15 cellular contexts compared by ENCODE assay signal in the genomic region with DNA sequence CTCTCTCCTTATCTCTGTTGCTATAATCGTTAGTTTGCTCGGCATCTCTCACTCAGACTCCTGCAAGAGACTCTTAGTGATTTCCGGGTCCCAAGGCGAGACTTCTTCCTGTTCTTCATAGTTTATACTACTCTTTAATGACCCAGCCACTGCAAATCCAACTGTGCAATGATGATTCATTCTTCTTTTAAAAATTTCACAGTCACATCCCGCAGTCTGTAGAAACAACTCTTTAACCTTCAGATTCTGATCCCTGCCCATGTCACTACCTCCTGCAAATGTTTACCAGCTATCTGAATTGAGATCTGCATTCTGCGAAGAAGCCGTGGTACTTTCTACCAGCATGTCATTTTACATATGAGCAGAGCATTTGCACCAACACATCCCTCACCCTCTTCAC. TPM values are rescaled to one million over a fixed set of nuclear protein-coding genes. Genes with fewer than 3 reads are reported as not detected.
DNase-seq lines count a peak whose midpoint lies in the region; ATAC-seq and TF ChIP-seq lines count a peak whose summit lies in the region.
"Had no signal": no experiment of that assay in that cellular context is flagged by ENCODE, and none has a peak within 500 bp of the region (broad histone marks: within the 10 kb centered on the region; RNA-seq: fewer than 3 reads in every experiment).

No MANE protein-coding gene starts in this region.

- no peaks in the 10 kb centered on the region for H3K4me1 Mint-ChIP-seq in activated T-helper 17 cell treated with anti-CD3 and anti-CD28 coated beads, Interleukin-2, amount 50 U/mL, for 72 hours
- no peaks in the 10 kb centered on the region for H3K4me1 Mint-ChIP-seq in immature natural killer cell
- H3K4me1 Mint-ChIP-seq: activated naive CD8-positive, alpha-beta T cell treated with anti-CD3 and anti-CD28 coated beads, Interleukin-2, amount 10 ng/mL, durations not matched to agents 7 days and 5 days had no signal

- no peak for TF ChIP-seq EP300 in gastroesophageal sphincter (IDR thresholded peaks at IDR 0.05)

- DNase-seq in EH (ENCODE audit: low read depth), result peak; percentile 92
- peak; percentile 23 for DNase-seq in MG63
- DNase-seq in epithelial cell of prostate (ENCODE audit: low read depth, low spot score), result no peak
- peak; percentile 32 for DNase-seq in prostate gland (ENCODE audit: low spot score)
- no peak for DNase-seq in immature natural killer cell
- DNase-seq: activated CD4-positive, alpha-beta T cell treated with anti-CD3 and anti-CD28 coated beads for 1 hour; activated naive CD8-positive, alpha-beta T cell treated with anti-CD3 and anti-CD28 coated beads, Interleukin-2, amount 10 ng/mL, durations not matched to agents 7 days and 5 days; NCI-H2171 treated with DMSO at 0.1 percent for 48 hours; uterus had no signal

- intact Hi-C loops in prostate gland (cut with DNase I), result no loop called here

- H3K27ac ChIP-seq in epithelial cell of prostate (peak overlapping the region; percentile 61), prostate gland (peak overlapping the region; percentile 33 to 53), gastroesophageal sphincter (no peak overlapping the region)
- H3K27ac ChIP-seq: HL-60 had no signal

- 34% methylated on average over 7 of the region's 7 CpGs for WGBS in prostate gland
- WGBS in gastroesophageal sphincter (ENCODE audit: low coverage in 1 of 2), 2 donors, result 46 to 63% methylated on average over 7 of the region's 7 CpGs

- TF ChIP-seq CTCF in prostate gland (IDR thresholded peaks at IDR 0.05), result no peak
- TF ChIP-seq CTCF in gastroesophageal sphincter (IDR thresholded peaks at IDR 0.05), result no peak

- TF ChIP-seq POLR2A in prostate gland (IDR thresholded peaks at IDR 0.05) (no peak), gastroesophageal sphincter (IDR thresholded peaks at IDR 0.05) (no peak)

- no peaks in the 10 kb centered on the region; the same call in 1 of the 2 replicates for H3K36me3 ChIP-seq in MG63
- H3K36me3 ChIP-seq in prostate gland, result no peaks in the 10 kb centered on the region
- H3K36me3 ChIP-seq in gastroesophageal sphincter, result no peaks in the 10 kb centered on the region
- H3K36me3 ChIP-seq: uterus had no signal

- H3K4me1 ChIP-seq in prostate gland (replicated peaks), result no peaks in the 10 kb centered on the region
- H3K4me1 ChIP-seq in gastroesophageal sphincter, result peaks cover 0 to 28% (median 0%) of the 10 kb centered on the region in 3 donors
- H3K4me1 ChIP-seq: uterus had no signal

- H3K9me3 Mint-ChIP-seq in activated T-helper 17 cell treated with anti-CD3 and anti-CD28 coated beads, Interleukin-2, amount 50 U/mL, for 72 hours, result peaks cover 5% of the 10 kb centered on the region
- H3K9me3 Mint-ChIP-seq in immature natural killer cell, result peaks cover 4 to 31% (median 10%) of the 10 kb centered on the region in 6 donors
- H3K9me3 Mint-ChIP-seq: activated naive CD8-positive, alpha-beta T cell treated with anti-CD3 and anti-CD28 coated beads, Interleukin-2, amount 10 ng/mL, durations not matched to agents 7 days and 5 days had no signal

- H3K4me3 Mint-ChIP-seq in activated T-helper 17 cell treated with anti-CD3 and anti-CD28 coated beads, Interleukin-2, amount 50 U/mL, for 72 hours, result no peak overlapping the region
- no peak overlapping the region for H3K4me3 Mint-ChIP-seq in immature natural killer cell
- H3K4me3 Mint-ChIP-seq: activated naive CD8-positive, alpha-beta T cell treated with anti-CD3 and anti-CD28 coated beads, Interleukin-2, amount 10 ng/mL, durations not matched to agents 7 days and 5 days; CD14-positive monocyte had no signal

- H3K4me3 ChIP-seq in MG63 (no peak overlapping the region; the same call in 1 of the 2 replicates), prostate gland (no peak overlapping the region), gastroesophageal sphincter (no peak overlapping the region)
- H3K4me3 ChIP-seq: uterus had no signal

- no peaks in the 10 kb centered on the region for H3K27me3 ChIP-seq in MG63
- H3K27me3 ChIP-seq in prostate gland (replicated peaks; ENCODE audit: insufficient read depth), result no peaks in the 10 kb centered on the region
- H3K27me3 ChIP-seq in gastroesophageal sphincter, result peaks cover 12% of the 10 kb centered on the region
- H3K27me3 ChIP-seq: uterus had no signal

- peaks cover 11% of the 10 kb centered on the region for H3K27me3 Mint-ChIP-seq in activated T-helper 17 cell treated with anti-CD3 and anti-CD28 coated beads, Interleukin-2, amount 50 U/mL, for 72 hours
- H3K27me3 Mint-ChIP-seq in immature natural killer cell (ENCODE audit: low read depth in 3 of 3), result peaks cover 0 to 5% (median 0%) of the 10 kb centered on the region in 3 donors

- no peaks in the 10 kb centered on the region for H3K9me3 ChIP-seq in MG63
- no peaks in the 10 kb centered on the region for H3K9me3 ChIP-seq in prostate gland
- H3K9me3 ChIP-seq in gastroesophageal sphincter, result no peaks in the 10 kb centered on the region
- H3K9me3 ChIP-seq: uterus had no signal

- no peaks in the 10 kb centered on the region for H3K36me3 Mint-ChIP-seq in activated T-helper 17 cell treated with anti-CD3 and anti-CD28 coated beads, Interleukin-2, amount 50 U/mL, for 72 hours (ENCODE audit: low read depth)
- H3K36me3 Mint-ChIP-seq in immature natural killer cell, result peaks cover 0 to 3% (median 0%) of the 10 kb centered on the region in 3 donors
- H3K36me3 Mint-ChIP-seq: activated naive CD8-positive, alpha-beta T cell treated with anti-CD3 and anti-CD28 coated beads, Interleukin-2, amount 10 ng/mL, durations not matched to agents 7 days and 5 days; CD14-positive monocyte had no signal

- no peak overlapping the region for H3K27ac Mint-ChIP-seq in activated T-helper 17 cell treated with anti-CD3 and anti-CD28 coated beads, Interleukin-2, amount 50 U/mL, for 72 hours
- no peak overlapping the region for H3K27ac Mint-ChIP-seq in immature natural killer cell
- H3K27ac Mint-ChIP-seq: activated naive CD8-positive, alpha-beta T cell treated with anti-CD3 and anti-CD28 coated beads, Interleukin-2, amount 10 ng/mL, durations not matched to agents 7 days and 5 days; CD14-positive monocyte; progenitor cell of endocrine pancreas had no signal

- no peak for ATAC-seq in gastroesophageal sphincter
- no peak for ATAC-seq in activated T-helper 17 cell treated with anti-CD3 and anti-CD28 coated beads, Interleukin-2, amount 50 U/mL, for 72 hours (replicated peaks)
- no peak for ATAC-seq in HG03175 (IDR thresholded peaks at IDR 0.05; ENCODE audit: unreplicated experiment)

RNA-seq across cellular contexts. Expression of gene VGLL3, which starts 2.8 kb away (rescaled TPM):
- total RNA-seq in MG63 (2014; rRNA removed; shearing (Covaris generic); ENCODE audit: low replicate concordance), result 11.7 and 13.4 TPM in 2 replicates
- total RNA-seq in prostate gland (10 to 100 TPM; 44.4 to 55.5 TPM), gastroesophageal sphincter (10 to 100 TPM; 12.5 to 43.3 (median 32.1) TPM)
- under 1 TPM in 1 of 2 donors, not detected in 1; 0.03 TPM for total RNA-seq in activated T-helper 17 cell treated with anti-CD3 and anti-CD28 coated beads, Interleukin-2, amount 50 U/mL, for 72 hours
- polyA plus RNA-seq in immature natural killer cell, result not detected
- total RNA-seq: activated naive CD8-positive, alpha-beta T cell treated with anti-CD3 and anti-CD28 coated beads, Interleukin-2, amount 10 ng/mL, durations not matched to agents 7 days and 5 days had no signal
- polyA plus RNA-seq: CD14-positive monocyte had no signal

Comparison
In these comparisons a context has a peak if more than half of its experiments do, and no peak if none do; other contexts are left out.
1. DNase-seq: peak in EH (single experiment), MG63 (single experiment) and prostate gland (single experiment); none in epithelial cell of prostate (single experiment) and immature natural killer cell (0 of 3).
2. H3K27ac ChIP-seq: peak in epithelial cell of prostate (single experiment) and prostate gland (2 of 2); none in gastroesophageal sphincter (0 of 4).
3. RNA of gene VGLL3, which starts 2.8 kb away (total RNA-seq): 44.4 to 55.5 TPM in prostate gland, 12.5 to 43.3 TPM in gastroesophageal sphincter and 11.7 to 13.4 TPM in MG63; 0.03 TPM in activated T-helper 17 cell treated with anti-CD3 and anti-CD28 coated beads, Interleukin-2, amount 50 U/mL, for 72 hours; every median in the first group is over 10 times any median in the second.